8 cellular contexts compared by ENCODE assay signal in the genomic region with DNA sequence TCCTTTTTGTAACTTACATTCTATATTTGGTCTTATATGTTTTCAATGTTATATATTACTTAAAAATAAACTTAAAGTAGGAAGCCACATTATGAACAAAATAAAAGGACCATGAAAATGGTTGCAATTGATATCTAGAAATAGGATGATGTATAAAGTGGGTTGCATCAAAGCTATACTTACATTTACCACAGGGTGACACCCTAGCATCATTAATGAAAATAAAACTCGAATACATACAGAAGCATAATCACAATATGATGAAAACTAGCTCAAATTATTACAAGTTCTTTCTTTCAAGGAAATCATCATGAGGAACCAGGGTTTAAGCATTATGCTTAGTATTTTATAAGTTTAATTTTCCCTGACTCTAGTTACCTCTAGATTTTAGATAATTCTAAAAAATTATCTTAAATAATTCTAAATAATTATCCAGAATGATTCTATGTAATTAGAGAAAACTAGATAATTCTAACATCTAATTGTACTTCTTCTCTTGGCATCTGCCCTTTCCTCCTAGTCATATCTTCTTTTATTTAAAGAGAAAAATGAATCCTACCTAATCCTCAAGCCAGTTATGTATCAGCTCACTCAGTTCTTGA. TPM values are rescaled to one million over a fixed set of nuclear protein-coding genes. Genes with fewer than 3 reads are reported as not detected.
DNase-seq lines count a peak whose midpoint lies in the region; ATAC-seq and TF ChIP-seq lines count a peak whose summit lies in the region.

No MANE protein-coding gene starts in this region.

- TF ChIP-seq EP300 in transverse colon (IDR thresholded peaks at IDR 0.05; ENCODE audit: low read depth): no peak

- no peak overlapping the region for H3K4me3 ChIP-seq in Karpas-422 (ENCODE audit: low read length)
- H3K4me3 ChIP-seq in transverse colon: no peak overlapping the region

- POLR2A ChIA-PET in activated B cell treated with CpG ODN at 0.5 μM for 24 hours (lab: Charles Lee): interaction anchor here (0.5 kb wide), 1 partner anchor 593 kb away, joined by 3 read pairs; no protein-coding TSS in a partner anchor

- no peaks in the 10 kb centered on the region for H3K9me3 Mint-ChIP-seq in activated B cell treated with CpG ODN at 0.5 μM for 24 hours
- H3K9me3 Mint-ChIP-seq in activated CD8-positive, alpha-beta memory T cell treated with anti-CD3 and anti-CD28 coated beads, Interleukin-2, amount 10 ng/mL, durations not matched to agents 7 days and 5 days (ENCODE audit: low read depth): no peaks in the 10 kb centered on the region

- intact Hi-C loops in activated B cell treated with CpG ODN at 0.5 μM for 24 hours (cut with micrococcal nuclease): loop anchor here (1.0 to 10.0 kb wide), 3 partner anchors 715 to 1563 kb away; no protein-coding TSS in a partner anchor
- intact Hi-C loops in transverse colon (cut with DNase I; ENCODE audit: low total_unique reads): loop anchor here (10.0 kb wide), 1 partner anchor 424 kb away; no protein-coding TSS in a partner anchor

- H3K27me3 Mint-ChIP-seq in activated B cell treated with CpG ODN at 0.5 μM for 24 hours: peaks cover 17% of the 10 kb centered on the region
- H3K27me3 Mint-ChIP-seq in activated CD8-positive, alpha-beta memory T cell treated with anti-CD3 and anti-CD28 coated beads, Interleukin-2, amount 10 ng/mL, durations not matched to agents 7 days and 5 days: peaks cover 71% of the 10 kb centered on the region

- ATAC-seq in activated B cell treated with CpG ODN at 0.5 μM for 24 hours (ENCODE audit: low read depth) (peak; percentile 54), GM21515 (IDR thresholded peaks at IDR 0.05; ENCODE audit: unreplicated experiment) (no peak)
- no peak for ATAC-seq in activated CD8-positive, alpha-beta memory T cell treated with anti-CD3 and anti-CD28 coated beads, Interleukin-2, amount 10 ng/mL, durations not matched to agents 7 days and 5 days

- H3K4me1 ChIP-seq in Karpas-422 (ENCODE audit: low read length): no peaks in the 10 kb centered on the region
- H3K4me1 ChIP-seq in transverse colon: no peaks in the 10 kb centered on the region

- TF ChIP-seq POLR2A in transverse colon (IDR thresholded peaks at IDR 0.05): no peak

- no peaks in the 10 kb centered on the region for H3K36me3 ChIP-seq in Karpas-422 (ENCODE audit: insufficient read depth, low read length)
- no peaks in the 10 kb centered on the region for H3K36me3 ChIP-seq in transverse colon

- no peaks in the 10 kb centered on the region for H3K4me1 Mint-ChIP-seq in activated B cell treated with CpG ODN at 0.5 μM for 24 hours
- no peaks in the 10 kb centered on the region for H3K4me1 Mint-ChIP-seq in activated CD8-positive, alpha-beta memory T cell treated with anti-CD3 and anti-CD28 coated beads, Interleukin-2, amount 10 ng/mL, durations not matched to agents 7 days and 5 days

- peak; percentile 1 for DNase-seq in DMS153 (lab: John Stamatoyannopoulos, UW)
- DNase-seq in Karpas-422: peak; percentile 74
- no peak for DNase-seq in activated B cell treated with CpG ODN at 0.5 μM for 24 hours
- DNase-seq in iPS-NIHi11 (ENCODE audit: low spot score): peak; percentile 19
- no peak for DNase-seq in transverse colon
- DNase-seq in activated CD8-positive, alpha-beta memory T cell treated with anti-CD3 and anti-CD28 coated beads, Interleukin-2, amount 10 ng/mL, durations not matched to agents 7 days and 5 days: no peak
- no peak for DNase-seq in GM19240 (ENCODE audit: insufficient read length, low spot score)

- H3K4me3 Mint-ChIP-seq in activated B cell treated with CpG ODN at 0.5 μM for 24 hours: no peak overlapping the region
- no peak overlapping the region for H3K4me3 Mint-ChIP-seq in activated CD8-positive, alpha-beta memory T cell treated with anti-CD3 and anti-CD28 coated beads, Interleukin-2, amount 10 ng/mL, durations not matched to agents 7 days and 5 days

- H3K27ac ChIP-seq in Karpas-422 (ENCODE audit: low read length) (no peak overlapping the region), transverse colon (no peak overlapping the region)

- H3K79me2 ChIP-seq in Karpas-422 (ENCODE audit: low read length): no peaks in the 10 kb centered on the region

- H3K9ac ChIP-seq in Karpas-422 (ENCODE audit: low read length): no peak overlapping the region

- H3K9me3 ChIP-seq in Karpas-422 (ENCODE audit: low read length): no peaks in the 10 kb centered on the region
- H3K9me3 ChIP-seq in transverse colon: no peaks in the 10 kb centered on the region

- in situ Hi-C loops in transverse colon (cut with MboI; ENCODE audit: low pct_ligation_motif_present in 1 of 4, low pct_unique_long_range_greater_than_20kb in 1 of 4, low sequenced_read_pairs in 3 of 4): loop anchor here (5.0 to 25.0 kb wide), 6 partner anchors 424 to 724 kb away; no protein-coding TSS in a partner anchor

- H2AFZ ChIP-seq in Karpas-422 (ENCODE audit: low read length): no peak overlapping the region

- H4K20me1 ChIP-seq in Karpas-422 (ENCODE audit: insufficient read depth, low read depth, low read length): no peaks in the 10 kb centered on the region

- CTCF ChIA-PET in activated B cell treated with CpG ODN at 0.5 μM for 24 hours (lab: Charles Lee): interaction anchor here (0.9 to 5.2 kb wide), 8 partner anchors 21 to 1262 kb away, joined by 3 to 83 read pairs (median 4); no protein-coding TSS in a partner anchor
- CTCF ChIA-PET in activated CD8-positive, alpha-beta memory T cell treated with anti-CD3 and anti-CD28 coated beads, Interleukin-2, amount 10 ng/mL, durations not matched to agents 7 days and 5 days (lab: Charles Lee): interaction anchor here (0.6 to 2.5 kb wide), 8 partner anchors 9 to 718 kb away, joined by 3 to 20 read pairs (median 6); a partner anchor contains a TSS

- TF ChIP-seq CTCF in activated B cell treated with CpG ODN at 0.5 μM for 24 hours (IDR thresholded peaks at IDR 0.05): no peak
- peak; percentile 54 to 75 (median 56) for TF ChIP-seq CTCF in transverse colon (IDR thresholded peaks at IDR 0.05)

- H3K27me3 ChIP-seq in Karpas-422 (ENCODE audit: low read length) (no peaks in the 10 kb centered on the region), transverse colon (peaks cover 65% of the 10 kb centered on the region)

- no peak overlapping the region for H3K27ac Mint-ChIP-seq in activated B cell treated with CpG ODN at 0.5 μM for 24 hours
- H3K27ac Mint-ChIP-seq in activated CD8-positive, alpha-beta memory T cell treated with anti-CD3 and anti-CD28 coated beads, Interleukin-2, amount 10 ng/mL, durations not matched to agents 7 days and 5 days: no peak overlapping the region

- 0% methylated on average over 1 of the region's 1 CpG for WGBS in transverse colon (ENCODE audit: low coverage in 1 of 2), 2 donors

- no peaks in the 10 kb centered on the region for H3K36me3 Mint-ChIP-seq in activated B cell treated with CpG ODN at 0.5 μM for 24 hours (ENCODE audit: low read depth)
- H3K36me3 Mint-ChIP-seq in activated CD8-positive, alpha-beta memory T cell treated with anti-CD3 and anti-CD28 coated beads, Interleukin-2, amount 10 ng/mL, durations not matched to agents 7 days and 5 days: no peaks in the 10 kb centered on the region

- H3K9me2 ChIP-seq in Karpas-422 (replicated peaks; ENCODE audit: insufficient read depth, low read length): no peaks in the 10 kb centered on the region

- H3K4me2 ChIP-seq in Karpas-422 (ENCODE audit: low read depth, low read length, poor library complexity, severe bottlenecking): no peak overlapping the region

RNA-seq across cellular contexts. Expression of a gene that starts 31.2 kb away (rescaled TPM):
- total RNA-seq in Karpas-422 (2014; rRNA removed; shearing (Covaris generic); ENCODE audit: low replicate concordance): 0.47 TPM in 1 of 2 replicates, not detected in the other
- total RNA-seq in activated B cell treated with CpG ODN at 0.5 μM for 24 hours (not detected in 2 replicates), transverse colon (not detected)
- total RNA-seq in activated CD8-positive, alpha-beta memory T cell treated with anti-CD3 and anti-CD28 coated beads, Interleukin-2, amount 10 ng/mL, durations not matched to agents 7 days and 5 days: not detected

RNA-seq across cellular contexts. Expression of a gene that starts 35.9 kb away (rescaled TPM):
- 0.52 TPM in 1 of 2 replicates, not detected in the other for total RNA-seq in Karpas-422 (2014; rRNA removed; shearing (Covaris generic); ENCODE audit: low replicate concordance)
- total RNA-seq in activated B cell treated with CpG ODN at 0.5 μM for 24 hours (not detected in 2 replicates), transverse colon (not detected)
- total RNA-seq in activated CD8-positive, alpha-beta memory T cell treated with anti-CD3 and anti-CD28 coated beads, Interleukin-2, amount 10 ng/mL, durations not matched to agents 7 days and 5 days: not detected

RNA-seq across cellular contexts. Expression of a gene that starts 38.7 kb away (rescaled TPM):
- 0.19 TPM in 1 of 2 replicates, not detected in the other for total RNA-seq in Karpas-422 (2014; rRNA removed; shearing (Covaris generic); ENCODE audit: low replicate concordance)
- total RNA-seq in activated B cell treated with CpG ODN at 0.5 μM for 24 hours: not detected in 2 replicates
- not detected for total RNA-seq in transverse colon
- total RNA-seq in activated CD8-positive, alpha-beta memory T cell treated with anti-CD3 and anti-CD28 coated beads, Interleukin-2, amount 10 ng/mL, durations not matched to agents 7 days and 5 days: not detected

RNA-seq across cellular contexts. Expression of a gene that starts 48.1 kb away (rescaled TPM):
- not detected in 2 replicates for total RNA-seq in Karpas-422 (2014; rRNA removed; shearing (Covaris generic); ENCODE audit: low replicate concordance)
- 50.3 and 58.8 TPM in 2 replicates for total RNA-seq in activated B cell treated with CpG ODN at 0.5 μM for 24 hours
- 100 to 1,000 TPM; 137 to 537 (median 236) TPM for total RNA-seq in transverse colon
- total RNA-seq in activated CD8-positive, alpha-beta memory T cell treated with anti-CD3 and anti-CD28 coated beads, Interleukin-2, amount 10 ng/mL, durations not matched to agents 7 days and 5 days: 100 to 1,000 TPM; 122 to 139 TPM

RNA-seq across cellular contexts. Expression of a gene that starts 54.9 kb away (rescaled TPM):
- total RNA-seq in Karpas-422 (2014; rRNA removed; shearing (Covaris generic); ENCODE audit: low replicate concordance): 1.5 and 7.3 TPM in 2 replicates
- 0.27 and 0.44 TPM in 2 replicates for total RNA-seq in activated B cell treated with CpG ODN at 0.5 μM for 24 hours
- under 1 TPM in 1 of 4 donors, not detected in 3; 0.79 TPM for total RNA-seq in transverse colon
- total RNA-seq in activated CD8-positive, alpha-beta memory T cell treated with anti-CD3 and anti-CD28 coated beads, Interleukin-2, amount 10 ng/mL, durations not matched to agents 7 days and 5 days: under 1 TPM in 1 of 2 experiments, not detected in 1; 0.29 TPM

Comparison
In these comparisons a context has a peak if more than half of its experiments do, and no peak if none do; other contexts are left out.
1. DNase-seq: peak in DMS153 (single experiment), Karpas-422 (single experiment) and iPS-NIHi11 (single experiment); none in activated B cell treated with CpG ODN at 0.5 μM for 24 hours (single experiment), transverse colon (single experiment), activated CD8-positive, alpha-beta memory T cell treated with anti-CD3 and anti-CD28 coated beads, Interleukin-2, amount 10 ng/mL, durations not matched to agents 7 days and 5 days (single experiment) and GM19240 (single experiment).